ENCODE assay signal across 1 cellular context in the genomic region with DNA sequence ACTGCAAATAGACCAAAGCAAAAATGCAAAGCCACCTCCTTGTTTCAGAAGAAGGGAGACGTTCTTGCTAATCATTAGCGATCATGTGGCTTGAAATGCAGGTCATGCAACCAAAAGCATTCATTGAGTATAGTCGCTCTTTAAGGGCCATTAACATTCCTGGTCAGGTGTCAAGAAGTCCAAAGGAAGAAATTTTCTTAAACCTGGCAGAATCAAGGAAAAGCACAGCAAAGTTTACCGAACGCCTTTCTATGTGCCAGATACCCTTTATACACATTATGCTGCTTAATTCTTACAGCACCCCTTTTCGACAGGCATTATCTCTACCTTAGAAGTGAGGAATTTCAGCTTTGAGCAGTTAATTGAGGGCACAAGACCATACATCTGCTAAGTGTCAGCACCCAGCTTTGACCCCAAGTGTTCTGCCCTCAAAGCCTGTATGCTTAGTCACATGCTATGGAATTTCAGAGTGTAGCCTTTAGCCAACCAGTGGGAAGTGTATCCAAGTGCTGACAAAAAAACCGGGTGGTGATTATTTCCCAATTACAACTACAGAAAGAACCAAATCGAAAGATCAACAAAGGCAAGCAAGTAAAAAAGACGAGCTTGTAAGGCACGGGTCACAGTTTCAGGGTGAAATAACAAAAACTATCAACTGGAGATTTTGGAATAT.
TF ChIP-seq lines count a peak whose summit lies in the region.

No MANE protein-coding gene starts in this region.

TF ChIP-seq in GM12878, 131 proteins besides CTCF, POLR2A, EP300 and RAD21 (continued from another document):
- no peak for TF ChIP-seq MAX (IDR thresholded peaks at IDR 0.05; ENCODE audit: low read depth, low read length)
- no peak for TF ChIP-seq HDAC6 (IDR thresholded peaks at IDR 0.05; ENCODE audit: unreplicated experiment)
- no peak for TF ChIP-seq BRCA1 (IDR thresholded peaks at IDR 0.05; ENCODE audit: low read depth, low read length)
- TF ChIP-seq, protein P1, sequence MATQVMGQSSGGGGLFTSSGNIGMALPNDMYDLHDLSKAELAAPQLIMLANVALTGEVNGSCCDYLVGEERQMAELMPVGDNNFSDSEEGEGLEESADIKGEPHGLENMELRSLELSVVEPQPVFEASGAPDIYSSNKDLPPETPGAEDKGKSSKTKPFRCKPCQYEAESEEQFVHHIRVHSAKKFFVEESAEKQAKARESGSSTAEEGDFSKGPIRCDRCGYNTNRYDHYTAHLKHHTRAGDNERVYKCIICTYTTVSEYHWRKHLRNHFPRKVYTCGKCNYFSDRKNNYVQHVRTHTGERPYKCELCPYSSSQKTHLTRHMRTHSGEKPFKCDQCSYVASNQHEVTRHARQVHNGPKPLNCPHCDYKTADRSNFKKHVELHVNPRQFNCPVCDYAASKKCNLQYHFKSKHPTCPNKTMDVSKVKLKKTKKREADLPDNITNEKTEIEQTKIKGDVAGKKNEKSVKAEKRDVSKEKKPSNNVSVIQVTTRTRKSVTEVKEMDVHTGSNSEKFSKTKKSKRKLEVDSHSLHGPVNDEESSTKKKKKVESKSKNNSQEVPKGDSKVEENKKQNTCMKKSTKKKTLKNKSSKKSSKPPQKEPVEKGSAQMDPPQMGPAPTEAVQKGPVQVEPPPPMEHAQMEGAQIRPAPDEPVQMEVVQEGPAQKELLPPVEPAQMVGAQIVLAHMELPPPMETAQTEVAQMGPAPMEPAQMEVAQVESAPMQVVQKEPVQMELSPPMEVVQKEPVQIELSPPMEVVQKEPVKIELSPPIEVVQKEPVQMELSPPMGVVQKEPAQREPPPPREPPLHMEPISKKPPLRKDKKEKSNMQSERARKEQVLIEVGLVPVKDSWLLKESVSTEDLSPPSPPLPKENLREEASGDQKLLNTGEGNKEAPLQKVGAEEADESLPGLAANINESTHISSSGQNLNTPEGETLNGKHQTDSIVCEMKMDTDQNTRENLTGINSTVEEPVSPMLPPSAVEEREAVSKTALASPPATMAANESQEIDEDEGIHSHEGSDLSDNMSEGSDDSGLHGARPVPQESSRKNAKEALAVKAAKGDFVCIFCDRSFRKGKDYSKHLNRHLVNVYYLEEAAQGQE (IDR thresholded peaks at IDR 0.05; ENCODE audit: low read depth, low read length), result no peak
- TF ChIP-seq RAD51 (IDR thresholded peaks at IDR 0.05), result no peak
- no peak for TF ChIP-seq ZNF592 (IDR thresholded peaks at IDR 0.05)
- TF ChIP-seq STAT1 (conservative IDR thresholded peaks at IDR 0.05), result no peak
